ENCODE assay signal across 8 cellular contexts in genomic region chr17:43125967-43126910, GRCh38. TPM values are rescaled to one million over a fixed set of nuclear protein-coding genes. Genes with fewer than 3 reads are reported as not detected.
DNase-seq lines count a peak whose midpoint lies in the region; ATAC-seq, FAIRE-seq and TF ChIP-seq lines count a peak whose summit lies in the region.

No MANE protein-coding gene starts in this region.

- H3K4me1 ChIP-seq in GM23248 (ENCODE audit: insufficient read depth) (peaks cover 3% of the 10 kb centered on the region; the same call in 1 of the 2 replicates), Peyer's patch (peaks cover 0 to 12% (median 6%) of the 10 kb centered on the region in 4 donors), H1 (replicated peaks in 1 of 4; ENCODE audit: control insufficient read depth in 3 of 4, insufficient read depth in 4 of 4, low read length in 3 of 4) (peaks cover 0 to 4% (median 3%) of the 10 kb centered on the region in 4 experiments; a peak in 4 of 7 replicates), neural progenitor cell (peaks cover 8% of the 10 kb centered on the region)

- H2BK15ac ChIP-seq in H1 (ENCODE audit: low read length), result no peak overlapping the region

- no peak overlapping the region for H2BK120ac ChIP-seq in H1 (replicated peaks; ENCODE audit: low read depth, low read length)

- peaks cover 6% of the 10 kb centered on the region for H3K23me2 ChIP-seq in H1 (ENCODE audit: low read depth, low read length)

- DNase-seq in GM23248 (no peak), Peyer's patch (peak in 1 of 3 donors; percentile 44), H1 (ENCODE audit: low read depth in 1 of 2, low spot score in 2 of 2) (no peak), neural progenitor cell (ENCODE audit: low spot score) (peak; percentile 18)

- peaks cover 4% of the 10 kb centered on the region for H3K36me3 Mint-ChIP-seq in neural progenitor cell

- no peak for ATAC-seq in HG02759 (IDR thresholded peaks at IDR 0.05; ENCODE audit: unreplicated experiment)
- ATAC-seq in HG02970 (IDR thresholded peaks at IDR 0.05; ENCODE audit: low FRiP score, unreplicated experiment), result no peak
- no peak for ATAC-seq in HG03097 (IDR thresholded peaks at IDR 0.05; ENCODE audit: low FRiP score, unreplicated experiment)
- ATAC-seq in HG02678 (IDR thresholded peaks at IDR 0.05; ENCODE audit: unreplicated experiment), result no peak

- H3K4me1 Mint-ChIP-seq in neural progenitor cell, result peaks cover 22% of the 10 kb centered on the region

- H3K36me3 ChIP-seq in GM23248 (ENCODE audit: low read depth) (no peaks in the 10 kb centered on the region), Peyer's patch (no peaks in the 10 kb centered on the region), H1 (ENCODE audit: control insufficient read depth in 2 of 4, insufficient read depth in 4 of 4, low read length in 3 of 4) (peaks cover 0 to 10% (median 6%) of the 10 kb centered on the region in 4 experiments; a peak in 4 of 8 replicates), neural progenitor cell (no peaks in the 10 kb centered on the region)

- no peaks in the 10 kb centered on the region; the same call in 1 of the 2 replicates for H3K79me1 ChIP-seq in H1 (ENCODE audit: low read depth, low read length)

- no peak for TF ChIP-seq RAD21 in H1 (IDR thresholded peaks at IDR 0.05 in 1 of 2, conservative IDR thresholded peaks at IDR 0.05 in 1 of 2; ENCODE audit: low read depth in 2 of 2, low read length in 2 of 2)

- TF ChIP-seq CTCF in Peyer's patch (IDR thresholded peaks at IDR 0.05) (no peak), H1 (IDR thresholded peaks at IDR 0.05; ENCODE audit: control extremely low read depth in 1 of 3, insufficient read depth in 1 of 3, low read depth in 1 of 3, low read length in 3 of 3) (no peak), neural progenitor cell (IDR thresholded peaks at IDR 0.05) (no peak)

- H3F3A ChIP-seq in GM23248 (ENCODE audit: insufficient read depth) (0 out of 2 replicates have a peak, but pooled peaks cover 8% of the 10 kb centered on the region), neural progenitor cell (ENCODE audit: low read depth) (peaks cover 12% of the 10 kb centered on the region)

- peak overlapping the region; percentile 76 for H2BK5ac ChIP-seq in H1 (ENCODE audit: low read depth, low read length)

- FAIRE-seq in H1 (lab: Jason Lieb, UNC), result no peak

- H2AFZ ChIP-seq in GM23248 (peak overlapping the region; percentile 99), H1 (ENCODE audit: low read length) (no peak overlapping the region), neural progenitor cell (replicated peaks) (no peak overlapping the region)

- WGBS in GM23248 (ENCODE audit: low coverage in 1 of 2, low lambda C conversion rate in 2 of 2, missing lambda C conversion rate in 2 of 2), 2 experiments, result 72 to 82% methylated on average over 38 to 59 of the region's 59 CpGs
- 88% methylated on average over 46 of the region's 59 CpGs; no CpG with 5 or more reads in 1 of the 2 experiments for WGBS in H1 (ENCODE audit: extremely low coverage in 1 of 2, insufficient coverage in 1 of 2, insufficient read length in 1 of 2, insufficient replicate concordance in 2 of 2, low coverage in 1 of 2, low lambda C conversion rate in 2 of 2, missing lambda C conversion rate in 1 of 2), 2 experiments

- peak overlapping the region; percentile 67 for H3K27ac ChIP-seq in GM23248
- H3K27ac ChIP-seq in Peyer's patch, result peak overlapping the region; percentile 76 to 89 (median 83)
- peak overlapping the region; percentile 81 for H3K27ac ChIP-seq in H1 (ENCODE audit: low read depth, low read length)
- no peak overlapping the region for H3K27ac ChIP-seq in neural progenitor cell

- no peak for TF ChIP-seq EP300 in H1 (IDR thresholded peaks at IDR 0.05; ENCODE audit: borderline replicate concordance in 1 of 2, low read depth in 2 of 2, low read length in 2 of 2)

- H3K4me3 Mint-ChIP-seq in neural progenitor cell, result peak overlapping the region; percentile 98

- H3K23ac ChIP-seq in H1 (ENCODE audit: insufficient read length), result no peak overlapping the region

- no peak overlapping the region for H3K14ac ChIP-seq in H1 (ENCODE audit: insufficient read length)

- H4K8ac ChIP-seq in H1 (ENCODE audit: extremely low read depth, insufficient read depth, low read length), result peak overlapping the region; percentile 90; the same call in 1 of the 2 replicates

- in situ Hi-C loops in GM23248 (cut with MboI), result no loop called here

- no peak overlapping the region for H2BK20ac ChIP-seq in H1 (ENCODE audit: low read length)

- no peak overlapping the region for H3K18ac ChIP-seq in H1 (ENCODE audit: extremely low read depth, low read length)

- H3K27ac Mint-ChIP-seq in neural progenitor cell, result no peak overlapping the region

- POLR2A ChIA-PET in H1 (lab: Charles Lee; ENCODE audit: partially characterized antibody), result interaction anchor here (0.7 to 5.5 kb wide), 13 partner anchors 11 to 189 kb away, joined by 3 to 29 read pairs (median 7); partner anchors contain the start of genes NBR1, RPL27 and VAT1

- H4K5ac ChIP-seq in H1 (ENCODE audit: insufficient read length, low read depth, low read length), result no peak overlapping the region

- H3K9me2 ChIP-seq in GM23248 (ENCODE audit: insufficient read depth), result no peaks in the 10 kb centered on the region

- CTCF ChIA-PET in H1 (lab: Charles Lee; ENCODE audit: partially characterized antibody), result interaction anchor here (0.8 to 1.2 kb wide), 2 partner anchors 11 to 102 kb away, joined by 3 to 4 read pairs; no protein-coding TSS in a partner anchor

- H3K4ac ChIP-seq in H1 (replicated peaks; ENCODE audit: insufficient read length, low read depth, low read length), result no peak overlapping the region

- H3K4me2 ChIP-seq in GM23248 (ENCODE audit: unreplicated experiment) (peak overlapping the region; percentile 69), H1 (ENCODE audit: insufficient read depth in 1 of 2, low read depth in 2 of 2, low read length in 2 of 2) (peak overlapping the region; percentile 85 to 94), neural progenitor cell (peak overlapping the region; percentile 84)

- no peak overlapping the region for H3K56ac ChIP-seq in H1 (replicated peaks; ENCODE audit: insufficient read length, low read depth, low read length)

- no peak overlapping the region for H4K91ac ChIP-seq in H1 (replicated peaks; ENCODE audit: insufficient read length, low read length)

- peak overlapping the region; percentile 87 for H2AK5ac ChIP-seq in H1 (ENCODE audit: low read depth, low read length)

- H3K9me3 ChIP-seq in GM23248 (ENCODE audit: low read depth) (no peaks in the 10 kb centered on the region), Peyer's patch (no peaks in the 10 kb centered on the region), H1 (ENCODE audit: insufficient read depth in 2 of 2, low read depth in 1 of 2, low read length in 1 of 2) (peaks cover 0 to 7% of the 10 kb centered on the region in 2 experiments; a peak in 1 of 4 replicates), neural progenitor cell (ENCODE audit: low read depth) (no peaks in the 10 kb centered on the region)

- no peaks in the 10 kb centered on the region for H3K9me3 Mint-ChIP-seq in neural progenitor cell

- TF ChIP-seq POLR2A in Peyer's patch (IDR thresholded peaks at IDR 0.05) (no peak), H1 (IDR thresholded peaks at IDR 0.05; ENCODE audit: control extremely low read depth in 1 of 2, low read depth in 2 of 2, low read length in 2 of 2) (no peak)

- no peaks in the 10 kb centered on the region for H3K27me3 ChIP-seq in GM23248 (replicated peaks; ENCODE audit: insufficient read depth)
- no peaks in the 10 kb centered on the region for H3K27me3 ChIP-seq in Peyer's patch
- H3K27me3 ChIP-seq in H1 (replicated peaks in 1 of 4; ENCODE audit: control insufficient read depth in 3 of 4, extremely low read depth in 1 of 4, insufficient read depth in 3 of 4, low read length in 3 of 4), result no peaks in the 10 kb centered on the region
- H3K27me3 ChIP-seq in neural progenitor cell, result no peaks in the 10 kb centered on the region

- H4K20me1 ChIP-seq in GM23248 (ENCODE audit: insufficient read depth) (no peaks in the 10 kb centered on the region), H1 (replicated peaks in 1 of 2; ENCODE audit: control insufficient read depth in 1 of 2, insufficient read depth in 2 of 2, low read length in 2 of 2) (no peaks in the 10 kb centered on the region), neural progenitor cell (ENCODE audit: low read depth) (no peaks in the 10 kb centered on the region)

- H2BK12ac ChIP-seq in H1 (ENCODE audit: low read depth, low read length), result peak overlapping the region; percentile 70; the same call in 1 of the 2 replicates

- H3K27me3 Mint-ChIP-seq in neural progenitor cell (ENCODE audit: insufficient read depth, low read depth), result peaks cover 7% of the 10 kb centered on the region

- peak overlapping the region; percentile 89 for H3K9ac ChIP-seq in GM23248
- H3K9ac ChIP-seq in H1 (replicated peaks in 1 of 4; ENCODE audit: extremely low read depth in 1 of 4, low read depth in 3 of 4, low read length in 3 of 4), result peak overlapping the region in 3 of 4 experiments; percentile 62 to 96 (median 82); a peak in 6 of 7 replicates
- H3K9ac ChIP-seq in neural progenitor cell, result peak overlapping the region; percentile 49

- H3K4me3 ChIP-seq in GM23248 (peak overlapping the region; percentile 99), Peyer's patch (peak overlapping the region; percentile 51 to 85 (median 66)), H1 (ENCODE audit: extremely low read depth in 1 of 4, insufficient read depth in 2 of 4, low read depth in 3 of 4, low read length in 4 of 4) (peak overlapping the region; percentile 81 to 99 (median 82)), neural progenitor cell (peak overlapping the region; percentile 78)

- H3K79me2 ChIP-seq in GM23248 (ENCODE audit: insufficient read depth) (peaks cover 47% of the 10 kb centered on the region), H1 (ENCODE audit: control insufficient read depth in 1 of 2, insufficient read depth in 2 of 2, low read length in 2 of 2) (peaks cover 0 to 30% of the 10 kb centered on the region in 2 experiments; a peak in 2 of 4 replicates), neural progenitor cell (ENCODE audit: low read depth) (peaks cover 49% of the 10 kb centered on the region)

RNA-seq across cellular contexts. Expression of gene BRCA1, which starts 1.1 kb away (rescaled TPM):
- total RNA-seq in GM23248 (2014; rRNA removed; shearing (Covaris generic)), result 13.6 and 21.6 TPM in 2 replicates
- 11.7 and 12.7 TPM in 2 replicates for polyA plus RNA-seq in GM23248 (2016; fragmentation: Nextera tagmentation; extraction: Ambion mirVana)
- total RNA-seq in Peyer's patch, result 10 to 100 TPM in 3 of 4 donors, 1 to 10 TPM in 1; 9.0 to 38.0 (median 14.2) TPM
- total RNA-seq in H1 (2021; fragmentation: NEBNext Ultra II Directional; extraction: Animal tissue kit (Norgen Biotek cat#: 25700)), result 39.2 and 40.3 TPM in 2 replicates
- polyA plus RNA-seq in H1 (2011; rRNA removed), result 30.7 and 34.5 TPM in 2 replicates
- polyA plus RNA-seq in H1 (2011; cell fraction: cytosol; rRNA removed), result 36.0 TPM
- 68.6 TPM for polyA plus RNA-seq in H1 (2011; cell fraction: nucleus; rRNA removed)
- 26.1 to 36.6 TPM (median 31.4 TPM) in 4 replicates for polyA plus RNA-seq in H1 (2012, experiment 1 of 2)
- 1.6 TPM for polyA plus RNA-seq in H1 (2012, experiment 2 of 2)
- 17.5 TPM for polyA plus RNA-seq in H1 (2013, experiment 1 of 2)
- polyA plus RNA-seq in H1 (2013, experiment 2 of 2), result 18.4 TPM
- 105 and 135 TPM in 2 replicates for polyA minus RNA-seq in H1 (2011; rRNA and poly(A)+ RNA removed)
- 33.2 TPM for polyA minus RNA-seq in H1 (2011; cell fraction: cytosol; rRNA and poly(A)+ RNA removed)
- polyA minus RNA-seq in H1 (2011; cell fraction: nucleus; rRNA and poly(A)+ RNA removed), result 58.3 TPM
- total RNA-seq in neural progenitor cell (ENCODE audit: low replicate concordance), result 54.0 and 77.3 TPM in 2 replicates

RNA-seq across cellular contexts. Expression of gene NBR1, which starts 44.8 kb away (rescaled TPM):
- total RNA-seq in GM23248 (2014; rRNA removed; shearing (Covaris generic)), result 109 and 121 TPM in 2 replicates
- polyA plus RNA-seq in GM23248 (2016; fragmentation: Nextera tagmentation; extraction: Ambion mirVana) (71.5 and 71.6 TPM in 2 replicates), H1 (2011; rRNA removed) (12.4 and 13.5 TPM in 2 replicates)
- total RNA-seq in Peyer's patch (100 to 1,000 TPM; 102 to 139 (median 127) TPM), neural progenitor cell (ENCODE audit: low replicate concordance) (67.4 and 76.5 TPM in 2 replicates)
- total RNA-seq in H1 (2021; fragmentation: NEBNext Ultra II Directional; extraction: Animal tissue kit (Norgen Biotek cat#: 25700)), result 34.8 and 36.0 TPM in 2 replicates
- polyA plus RNA-seq in H1 (2011; cell fraction: cytosol; rRNA removed), result 23.5 TPM
- polyA plus RNA-seq in H1 (2011; cell fraction: nucleus; rRNA removed), result 17.3 TPM
- 21.0 to 26.2 TPM (median 25.8 TPM) in 4 replicates for polyA plus RNA-seq in H1 (2012, experiment 1 of 2)
- polyA plus RNA-seq in H1 (2012, experiment 2 of 2), result 2.9 TPM
- polyA plus RNA-seq in H1 (2013, experiment 1 of 2), result 15.8 TPM
- polyA plus RNA-seq in H1 (2013, experiment 2 of 2), result 16.5 TPM
- 67.6 and 78.2 TPM in 2 replicates for polyA minus RNA-seq in H1 (2011; rRNA and poly(A)+ RNA removed)
- 26.1 TPM for polyA minus RNA-seq in H1 (2011; cell fraction: cytosol; rRNA and poly(A)+ RNA removed)
- polyA minus RNA-seq in H1 (2011; cell fraction: nucleus; rRNA and poly(A)+ RNA removed), result 30.9 TPM
